28 cellular contexts compared by ENCODE assay signal in genomic region chr14:99322731-99323599, GRCh38. TPM values are rescaled to one million over a fixed set of nuclear protein-coding genes. Genes with fewer than 3 reads are reported as not detected.
A peak's percentile ranks its signal among the peaks of the same experiment; 100 is the strongest.
DNase-seq lines count a peak whose midpoint lies in the region; ATAC-seq and TF ChIP-seq lines count a peak whose summit lies in the region.
"Had no signal": no experiment of that assay in that cellular context is flagged by ENCODE, and none has a peak within 500 bp of the region (broad histone marks: within the 10 kb centered on the region; RNA-seq: fewer than 3 reads in every experiment).

No MANE protein-coding gene starts in this region.

- H3K4me1 ChIP-seq in SK-N-SH (ENCODE audit: control insufficient read depth in 1 of 2, insufficient read depth in 2 of 2, low read depth in 1 of 2, low read length in 1 of 2) (no peaks in the 10 kb centered on the region; a peak in 1 of 4 replicates), SJCRH30 (peaks cover 11% of the 10 kb centered on the region)
- H3K4me1 ChIP-seq: left lung, pancreas had no signal

- no peak for TF ChIP-seq POLR2A in erythroblast (IDR thresholded peaks at IDR 0.05; ENCODE audit: low read length)

- H3K4me3 ChIP-seq in SK-N-SH (ENCODE audit: low read depth in 2 of 2, low read length in 1 of 2) (no peak overlapping the region), fibroblast of mammary gland (ENCODE audit: control insufficient read depth, low read depth, low read length) (no peak overlapping the region), SJCRH30 (no peak overlapping the region)
- H3K4me3 ChIP-seq: GM12878, left lung, pancreas, transverse colon had no signal

- no peak for TF ChIP-seq EP300 in SK-N-SH (IDR thresholded peaks at IDR 0.05; ENCODE audit: borderline replicate concordance in 1 of 2, low read depth in 1 of 2, low read length in 1 of 2)

- no peak overlapping the region for H2AFZ ChIP-seq in SK-N-SH (ENCODE audit: low read depth)

- no peaks in the 10 kb centered on the region for H3K36me3 ChIP-seq in SK-N-SH (replicated peaks in 1 of 2; ENCODE audit: control insufficient read depth in 1 of 2, insufficient read depth in 2 of 2, low read length in 1 of 2)
- no peaks in the 10 kb centered on the region for H3K36me3 ChIP-seq in SJCRH30
- H3K36me3 ChIP-seq: left lung, pancreas, transverse colon had no signal

- no peak overlapping the region for H3K9ac ChIP-seq in SK-N-SH

- no peak for TF ChIP-seq CTCF in SK-N-SH (IDR thresholded peaks at IDR 0.05)
- TF ChIP-seq CTCF in fibroblast of mammary gland (conservative IDR thresholded peaks at IDR 0.05; ENCODE audit: control insufficient read depth, insufficient read depth, low read depth, low read length) = no peak

- no peaks in the 10 kb centered on the region for H3K79me2 ChIP-seq in SK-N-SH (ENCODE audit: insufficient read depth)

- H3K9me2 ChIP-seq in SK-N-SH = no peaks in the 10 kb centered on the region

- no peaks in the 10 kb centered on the region for H4K20me1 ChIP-seq in SK-N-SH (ENCODE audit: insufficient read depth)

- H3F3A ChIP-seq in SK-N-SH (replicated peaks; ENCODE audit: insufficient read depth) = no peaks in the 10 kb centered on the region

- ATAC-seq in SK-N-SH treated with all-trans-retinoic acid at 6 μM for 48 hours = no peak
- ATAC-seq: GM12878; left lung; pancreas; stimulated activated naive CD8-positive, alpha-beta T cell treated with anti-CD3 and anti-CD28 coated beads, Interleukin-15, Interleukin-2, amounts not matched to agents 100 U/mL and 50 U/mL, for 24 hours; T-cell had no signal

- CTCF ChIA-PET in SK-N-SH (lab: Yijun Ruan, JAX) = interaction anchor here (0.7 to 1.7 kb wide), 2 partner anchors 13 to 33 kb away, joined by 3 to 4 read pairs; no protein-coding TSS in a partner anchor

- H3K27me3 ChIP-seq in SK-N-SH (ENCODE audit: insufficient read depth) (peaks cover 35% of the 10 kb centered on the region; the same call in 1 of the 2 replicates), SJCRH30 (no peaks in the 10 kb centered on the region)
- H3K27me3 ChIP-seq: pancreas, transverse colon had no signal

- H3K27ac ChIP-seq in SK-N-SH (ENCODE audit: low read depth in 2 of 2, low read length in 1 of 2) (no peak overlapping the region), SJCRH30 (no peak overlapping the region)
- H3K27ac ChIP-seq: left lung, pancreas, transverse colon had no signal

- POLR2A ChIA-PET in SK-N-SH (lab: Yijun Ruan, JAX) = no interaction called here

- H3K9me3 ChIP-seq in SK-N-SH (no peaks in the 10 kb centered on the region), SJCRH30 (replicated peaks) (no peaks in the 10 kb centered on the region)
- H3K9me3 ChIP-seq: left lung, pancreas, transverse colon had no signal

- H3K4me2 ChIP-seq in SK-N-SH = peak overlapping the region; percentile 44; the same call in 1 of the 2 replicates

- WGBS in SK-N-SH (ENCODE audit: low lambda C conversion rate) = 24% methylated on average over 13 of the region's 20 CpGs

- TF ChIP-seq RAD21 in SK-N-SH (IDR thresholded peaks at IDR 0.05; ENCODE audit: low read length) = no peak

- DNase-seq in SK-N-SH (no peak), M059J (ENCODE audit: low read depth) (peak; percentile 48), fibroblast of mammary gland (ENCODE audit: low read depth) (peak; percentile 21), stromal cell of bone marrow (ENCODE audit: low read depth) (peak; percentile 1), erythroblast (lab: John Stamatoyannopoulos, UW) (no peak), SJCRH30 (no peak), NOMO-1 treated with dmso at 0.1 percent for 144 hours (lab: John Stamatoyannopoulos, UW; ENCODE audit: unreplicated experiment) (no peak)
- DNase-seq: 8988T; activated CD4-positive, alpha-beta T cell treated with anti-CD3 and anti-CD28 coated beads, Interleukin-2, amount 10 ng/mL, durations not matched to agents 7 days and 5 days; activated CD8-positive, alpha-beta memory T cell treated with anti-CD3 and anti-CD28 coated beads, Interleukin-2, amount 50 U/mL, for 48 hours; activated naive CD4-positive, alpha-beta T cell; amygdala; C1 segment of cervical spinal cord; caudate nucleus; GDM1; glutamatergic neuron; HFFc6; left lung; NCI-H2081; NCI-H526; pancreas; Right ventricle myocardium superior; stimulated activated CD4-positive, alpha-beta T cell treated with anti-CD3 and anti-CD28 coated beads, Interleukin-2, amount 100 ng/mL, for 24 hours; stimulated activated naive CD8-positive, alpha-beta T cell treated with anti-CD3 and anti-CD28 coated beads, Interleukin-15, Interleukin-2, amounts not matched to agents 100 U/mL and 50 U/mL, for 24 hours; T-cell; transverse colon had no signal

TF ChIP-seq in SK-N-SH, 30 proteins besides CTCF, POLR2A, EP300 and RAD21:
- TF ChIP-seq EZH2phosphoT487 (IDR thresholded peaks at IDR 0.05; ENCODE audit: borderline replicate concordance, low read depth) = no peak
- TF ChIP-seq JUND (IDR thresholded peaks at IDR 0.05) = no peak
- no peak for TF ChIP-seq FOXJ3 (CRISPR knock-in tag; IDR thresholded peaks at IDR 0.05)
- no peak for TF ChIP-seq RXRA (IDR thresholded peaks at IDR 0.05; ENCODE audit: borderline replicate concordance, low read depth)
- TF ChIP-seq FOSL2 (IDR thresholded peaks at IDR 0.05; ENCODE audit: borderline replicate concordance, low read depth) = no peak
- TF ChIP-seq MXI1 (IDR thresholded peaks at IDR 0.05; ENCODE audit: low read depth, low read length) = no peak
- TF ChIP-seq POLR2AphosphoS5 (IDR thresholded peaks at IDR 0.05; ENCODE audit: low read depth, low read length) = no peak
- no peak for TF ChIP-seq GATA2 (CRISPR knock-in tag; IDR thresholded peaks at IDR 0.05)
- TF ChIP-seq TEAD4 (IDR thresholded peaks at IDR 0.05; ENCODE audit: borderline replicate concordance, insufficient read depth) = no peak
- TF ChIP-seq SMC3 (IDR thresholded peaks at IDR 0.05; ENCODE audit: low read depth, low read length) = no peak
- TF ChIP-seq RFX5 (IDR thresholded peaks at IDR 0.05; ENCODE audit: low read length) = no peak
- no peak for TF ChIP-seq IRF3 (IDR thresholded peaks at IDR 0.05; ENCODE audit: low read depth, low read length)
- no peak for TF ChIP-seq MAX (IDR thresholded peaks at IDR 0.05; ENCODE audit: low read depth)
- no peak for TF ChIP-seq NRF1 (IDR thresholded peaks at IDR 0.05; ENCODE audit: low read depth, low read length)

TF ChIP-seq in SK-N-SH treated with all-trans-retinoic acid at 6 μM for 48 hours, 23 proteins besides CTCF, POLR2A, EP300 and RAD21:
- TF ChIP-seq ZFP3 (CRISPR knock-in tag; IDR thresholded peaks at IDR 0.05) (no peak), ZNF565 (CRISPR knock-in tag; conservative IDR thresholded peaks at IDR 0.05; ENCODE audit: low read depth) (no peak), SNAI2 (CRISPR knock-in tag; IDR thresholded peaks at IDR 0.05) (no peak), CSRNP3 (CRISPR knock-in tag; IDR thresholded peaks at IDR 0.05) (no peak), CREB5 (CRISPR knock-in tag; IDR thresholded peaks at IDR 0.05; ENCODE audit: low read depth) (no peak), RARB (CRISPR knock-in tag; IDR thresholded peaks at IDR 0.05) (no peak), TOX (CRISPR knock-in tag; IDR thresholded peaks at IDR 0.05; ENCODE audit: borderline replicate concordance) (no peak), ZFP30 (CRISPR knock-in tag; IDR thresholded peaks at IDR 0.05) (no peak)

RNA-seq across cellular contexts. Expression of gene BCL11B, which starts 51.0 kb away (rescaled TPM):
- polyA plus RNA-seq in SK-N-SH (2012; rRNA removed) = not detected in 2 replicates
- polyA plus RNA-seq in SK-N-SH (2012; cell fraction: cytosol; rRNA removed) = not detected in 2 replicates
- polyA plus RNA-seq in SK-N-SH (2012; cell fraction: nucleus; rRNA removed) = not detected in 2 replicates
- total RNA-seq in M059J (2014; rRNA removed; shearing (Covaris generic)) = 0.02 TPM in 1 of 2 replicates, not detected in the other
- total RNA-seq in SJCRH30 (2014; rRNA removed; shearing (Covaris generic)) = 1.7 and 2.2 TPM in 2 replicates

Comparison
In these comparisons a context has a peak if more than half of its experiments do, and no peak if none do; other contexts are left out.
1. DNase-seq: peak in M059J (single experiment), fibroblast of mammary gland (single experiment) and stromal cell of bone marrow (single experiment); none in SK-N-SH (single experiment), erythroblast (0 of 2), SJCRH30 (0 of 2) and NOMO-1 treated with dmso at 0.1 percent for 144 hours (single experiment).